Comparison of ENCODE assay signal across 20 cellular contexts in genomic region chr7:87797395-87797794, GRCh38.
A peak's percentile ranks its signal among the peaks of the same experiment; 100 is the strongest.
DNase-seq lines count a peak whose midpoint lies in the region; ATAC-seq and TF ChIP-seq lines count a peak whose summit lies in the region.
"Had no signal": no experiment of that assay in that cellular context is flagged by ENCODE, and none has a peak within 500 bp of the region (broad histone marks: within the 10 kb centered on the region; RNA-seq: fewer than 3 reads in every experiment).

No MANE protein-coding gene starts in this region.

- no peak overlapping the region for H2AK9ac ChIP-seq in IMR-90 (replicated peaks; ENCODE audit: low read depth, low read length, poor library complexity)

- no CpG with 5 or more reads among the region's 1 CpG for WGBS in IMR-90 (ENCODE audit: extremely low coverage in 2 of 2, insufficient read length in 1 of 2), 2 experiments

- H4K5ac ChIP-seq in IMR-90 (ENCODE audit: low read depth, low read length), result no peak overlapping the region

- H3K18ac ChIP-seq in IMR-90 (ENCODE audit: low read depth, low read length), result no peak overlapping the region

- CTCF ChIA-PET in IMR-90 (lab: Yijun Ruan, JAX), result interaction anchor here (0.6 to 1.7 kb wide), 4 partner anchors 12 to 89 kb away, joined by 3 to 5 read pairs (median 4); no protein-coding TSS in a partner anchor

- H2BK5ac ChIP-seq in IMR-90 (ENCODE audit: low read depth, low read length, poor library complexity, severe bottlenecking), result no peak overlapping the region

- H4K91ac ChIP-seq in IMR-90 (ENCODE audit: insufficient read depth, low read depth, low read length), result no peak overlapping the region

- H4K8ac ChIP-seq in IMR-90 (ENCODE audit: low read depth in 2 of 2, low read length in 2 of 2), result no peak overlapping the region

- H3K56ac ChIP-seq in IMR-90 (ENCODE audit: extremely low read depth, insufficient read depth, low read length), result no peak overlapping the region

- dilution Hi-C loops in IMR-90 (cut with HindIII; ENCODE audit: low sequenced_read_pairs, unreplicated experiment), result no loop called here

- H3K36me3 ChIP-seq in IMR-90 (ENCODE audit: control insufficient read depth, insufficient read depth, low read length) (no peaks in the 10 kb centered on the region), breast epithelium (no peaks in the 10 kb centered on the region)
- H3K36me3 ChIP-seq: esophagus muscularis mucosa, left lung, spleen, tibial artery had no signal

- H3K23ac ChIP-seq in IMR-90 (ENCODE audit: low read depth, low read length), result no peak overlapping the region

- no peaks in the 10 kb centered on the region for H4K20me1 ChIP-seq in IMR-90 (ENCODE audit: insufficient read depth, low read length)

- intact Hi-C loops in IMR-90 (cut with micrococcal nuclease) (loop anchor here (1.0 to 10.0 kb wide), 3 partner anchors 90 to 377 kb away; no protein-coding TSS in a partner anchor), breast epithelium (cut with DNase I; ENCODE audit: low total_unique reads) (no loop called here)

- H3K4me3 ChIP-seq in IMR-90 (ENCODE audit: insufficient read depth, low read depth, low read length) (no peak overlapping the region), breast epithelium (no peak overlapping the region)
- H3K4me3 ChIP-seq: coronary artery, esophagus muscularis mucosa, hepatocyte, left lung, spleen, tibial artery had no signal

- in situ Hi-C loops in IMR-90 (cut with MboI; ENCODE audit: low sequenced_read_pairs), result loop anchor here (25.0 kb wide), 1 partner anchor 315 kb away; no protein-coding TSS in a partner anchor

- POLR2A ChIA-PET in IMR-90 (lab: Charles Lee; ENCODE audit: unreplicated experiment), result no interaction called here

- no peak overlapping the region for H2BK20ac ChIP-seq in IMR-90 (ENCODE audit: low read depth, low read length)

- H3K27me3 ChIP-seq in IMR-90 (ENCODE audit: control insufficient read depth, insufficient read depth, low read length) (no peaks in the 10 kb centered on the region), breast epithelium (no peaks in the 10 kb centered on the region)
- H3K27me3 ChIP-seq: esophagus muscularis mucosa, hepatocyte, left lung, spleen, tibial artery had no signal

- no TSS peak for BruUV-seq in IMR-90 (replicated peaks; lab: Mats Ljungman, UMichigan)

- H2AK5ac ChIP-seq in IMR-90 (ENCODE audit: low read depth, low read length), result no peak overlapping the region

- no peak overlapping the region for H2BK120ac ChIP-seq in IMR-90 (ENCODE audit: low read depth, low read length)

- H3K27ac ChIP-seq in IMR-90 (ENCODE audit: insufficient read depth, low read length) (no peak overlapping the region), breast epithelium (no peak overlapping the region)
- H3K27ac ChIP-seq: coronary artery, esophagus muscularis mucosa, hepatocyte, left lung, parathyroid adenoma, spleen, tibial artery had no signal

- H3K4me2 ChIP-seq in IMR-90 (ENCODE audit: low read depth, low read length), result 0 out of 2 replicates have a peak overlapping the region, but pooled peaks have one; percentile 21
- H3K4me2 ChIP-seq: hepatocyte had no signal

- TF ChIP-seq RAD21 in IMR-90 (IDR thresholded peaks at IDR 0.05; ENCODE audit: low read length), result no peak

- H3K4ac ChIP-seq in IMR-90 (ENCODE audit: low read depth, low read length), result no peak overlapping the region

- no peak overlapping the region for H3K14ac ChIP-seq in IMR-90 (replicated peaks; ENCODE audit: low read depth, low read length)

- H3K9me3 ChIP-seq in IMR-90 (ENCODE audit: control insufficient read depth, insufficient read depth, low read length) (no peaks in the 10 kb centered on the region), breast epithelium (no peaks in the 10 kb centered on the region)
- H3K9me3 ChIP-seq: esophagus muscularis mucosa, left lung, tibial artery had no signal

- H2AFZ ChIP-seq in IMR-90 (replicated peaks; ENCODE audit: low read length, poor library complexity), result no peak overlapping the region
- H2AFZ ChIP-seq: hepatocyte, parathyroid adenoma had no signal

- H3K79me1 ChIP-seq in IMR-90 (ENCODE audit: low read depth in 1 of 2, low read length in 2 of 2), result no peaks in the 10 kb centered on the region

- no peak overlapping the region for H2BK15ac ChIP-seq in IMR-90 (ENCODE audit: low read depth, low read length)

- TF ChIP-seq POLR2A in IMR-90 (IDR thresholded peaks at IDR 0.05; ENCODE audit: low read depth, low read length) (no peak), breast epithelium (IDR thresholded peaks at IDR 0.05) (no peak)

- DNase-seq in IMR-90, result no peak
- DNase-seq in breast epithelium (ENCODE audit: low spot score in 2 of 2), result no peak
- DNase-seq in NCI-H524 treated with DMSO at 0.1 percent for 48 hours (lab: John Stamatoyannopoulos, UW), result no peak
- DNase-seq in ecto neural progenitor cell (ENCODE audit: low spot score), result no peak
- no peak for DNase-seq in DMS153 (lab: John Stamatoyannopoulos, UW)
- DNase-seq: activated CD8-positive, alpha-beta T cell treated with anti-CD3 and anti-CD28 coated beads for 36 hours; activated naive CD8-positive, alpha-beta T cell treated with anti-CD3 and anti-CD28 coated beads for 36 hours; aorta; left lung; NCI-H1436 treated with DMSO at 0.1 percent for 48 hours; NCI-H2107; spleen; tibial artery had no signal

- H3K4me1 ChIP-seq in IMR-90 (ENCODE audit: control insufficient read depth, insufficient read depth, low read length) (no peaks in the 10 kb centered on the region), breast epithelium (no peaks in the 10 kb centered on the region)
- H3K4me1 ChIP-seq: esophagus muscularis mucosa, left lung, parathyroid adenoma, spleen, tibial artery had no signal

- no peak overlapping the region for H3K9ac ChIP-seq in IMR-90 (ENCODE audit: low read depth, low read length)
- H3K9ac ChIP-seq: parathyroid adenoma had no signal

- peak; percentile 11 for ATAC-seq in GM18499 (IDR thresholded peaks at IDR 0.05; ENCODE audit: insufficient read depth, unreplicated experiment)
- peak; percentile 23 for ATAC-seq in GM19395 (IDR thresholded peaks at IDR 0.05; ENCODE audit: unreplicated experiment)
- ATAC-seq in HG02884 (IDR thresholded peaks at IDR 0.05; ENCODE audit: unreplicated experiment), result peak; percentile 16
- no peak for ATAC-seq in IMR-90 (ENCODE audit: low read depth)

- H3K9me1 ChIP-seq in IMR-90 (ENCODE audit: insufficient read depth, low read length), result no peaks in the 10 kb centered on the region

- TF ChIP-seq CTCF in IMR-90 (conservative IDR thresholded peaks at IDR 0.05; ENCODE audit: low read depth, low read length), result no peak
- no peak for TF ChIP-seq CTCF in breast epithelium (IDR thresholded peaks at IDR 0.05)

TF ChIP-seq in IMR-90, 13 proteins besides CTCF, POLR2A, EP300 and RAD21:
- TF ChIP-seq SMC3 (IDR thresholded peaks at IDR 0.05; ENCODE audit: low read depth, low read length) (no peak), USF2 (IDR thresholded peaks at IDR 0.05; ENCODE audit: low read depth, low read length) (no peak), FOS (IDR thresholded peaks at IDR 0.05; ENCODE audit: low read depth, low read length) (no peak), ELK1 (IDR thresholded peaks at IDR 0.05; ENCODE audit: borderline replicate concordance, low read depth, low read length) (no peak)
